ENCODE assay signal across 11 cellular contexts in genomic region chr4:48795108-48795507, GRCh38.
"Had no signal": no experiment of that assay in that cellular context is flagged by ENCODE, and none has a peak within 500 bp of the region (broad histone marks: within the 10 kb centered on the region; RNA-seq: fewer than 3 reads in every experiment).

No MANE protein-coding gene starts in this region.

- H3K36me3 ChIP-seq: heart left ventricle, sigmoid colon had no signal

- H3K4me3 Mint-ChIP-seq: natural killer cell treated with Interleukin-12 subunit alpha and Interleukin-12 subunit beta and Interleukin-15 and Interleukin-18, amount 100 ng/mL, for 72 hours; type B pancreatic cell had no signal

- H3K36me3 Mint-ChIP-seq: natural killer cell treated with Interleukin-12 subunit alpha and Interleukin-12 subunit beta and Interleukin-15 and Interleukin-18, amount 100 ng/mL, for 72 hours; type B pancreatic cell had no signal

- DNase-seq: effector memory CD4-positive, alpha-beta T cell; heart left ventricle; hippocampal formation; sigmoid colon; stimulated activated CD4-positive, alpha-beta T cell treated with anti-CD3 and anti-CD28 coated beads, Interleukin-2, amount 100 ng/mL, for 24 hours; stimulated activated CD4-positive, alpha-beta T cell treated with anti-CD3 and anti-CD28 coated beads, Interleukin-4, amount 100 ng/mL, for 4 hours; stimulated activated naive CD4-positive, alpha-beta T cell treated with Interleukin-2 at 50 U/mL for 16 hours had no signal

- H3K9me3 Mint-ChIP-seq: natural killer cell treated with Interleukin-12 subunit alpha and Interleukin-12 subunit beta and Interleukin-15 and Interleukin-18, amount 100 ng/mL, for 72 hours had no signal

- H3K27me3 Mint-ChIP-seq: type B pancreatic cell had no signal

- H3K27me3 ChIP-seq: heart left ventricle, sigmoid colon had no signal

- H3K27ac Mint-ChIP-seq: natural killer cell treated with Interleukin-12 subunit alpha and Interleukin-12 subunit beta and Interleukin-15 and Interleukin-18, amount 100 ng/mL, for 72 hours; type B pancreatic cell had no signal

- ATAC-seq: esophagus mucosa; heart left ventricle; natural killer cell treated with Interleukin-12 subunit alpha and Interleukin-12 subunit beta and Interleukin-15 and Interleukin-18, amount 100 ng/mL, for 72 hours had no signal

- H3K4me3 ChIP-seq: heart left ventricle, sigmoid colon, skin epidermis had no signal

- H3K27ac ChIP-seq: heart left ventricle, sigmoid colon, skin epidermis had no signal
